ENCODE assay signal across 1 cellular context in the genomic region with DNA sequence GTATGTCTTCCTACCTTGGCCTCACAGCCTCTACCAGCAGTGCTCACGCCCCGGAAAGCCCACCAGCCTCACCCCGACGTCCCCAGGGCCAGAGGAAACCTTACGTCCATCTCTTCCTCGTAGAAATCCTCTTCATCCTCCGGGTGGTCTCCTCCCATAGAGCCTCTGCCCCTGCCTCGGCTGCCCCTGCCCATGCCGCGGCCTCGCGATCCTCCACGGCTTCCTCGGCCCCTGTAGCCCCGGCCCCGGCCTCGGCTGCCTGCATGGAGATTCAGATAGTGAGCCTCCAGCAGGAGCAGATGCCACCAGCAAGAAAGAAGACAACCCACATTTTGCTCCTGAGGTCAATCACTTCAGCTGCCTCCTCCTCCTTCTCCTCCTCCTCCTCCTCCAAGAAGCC.
TF ChIP-seq lines count a peak whose summit lies in the region.

No MANE protein-coding gene starts in this region.

TF ChIP-seq in GM23338, 12 proteins besides CTCF, POLR2A, EP300 and RAD21:
- TF ChIP-seq, protein P1, sequence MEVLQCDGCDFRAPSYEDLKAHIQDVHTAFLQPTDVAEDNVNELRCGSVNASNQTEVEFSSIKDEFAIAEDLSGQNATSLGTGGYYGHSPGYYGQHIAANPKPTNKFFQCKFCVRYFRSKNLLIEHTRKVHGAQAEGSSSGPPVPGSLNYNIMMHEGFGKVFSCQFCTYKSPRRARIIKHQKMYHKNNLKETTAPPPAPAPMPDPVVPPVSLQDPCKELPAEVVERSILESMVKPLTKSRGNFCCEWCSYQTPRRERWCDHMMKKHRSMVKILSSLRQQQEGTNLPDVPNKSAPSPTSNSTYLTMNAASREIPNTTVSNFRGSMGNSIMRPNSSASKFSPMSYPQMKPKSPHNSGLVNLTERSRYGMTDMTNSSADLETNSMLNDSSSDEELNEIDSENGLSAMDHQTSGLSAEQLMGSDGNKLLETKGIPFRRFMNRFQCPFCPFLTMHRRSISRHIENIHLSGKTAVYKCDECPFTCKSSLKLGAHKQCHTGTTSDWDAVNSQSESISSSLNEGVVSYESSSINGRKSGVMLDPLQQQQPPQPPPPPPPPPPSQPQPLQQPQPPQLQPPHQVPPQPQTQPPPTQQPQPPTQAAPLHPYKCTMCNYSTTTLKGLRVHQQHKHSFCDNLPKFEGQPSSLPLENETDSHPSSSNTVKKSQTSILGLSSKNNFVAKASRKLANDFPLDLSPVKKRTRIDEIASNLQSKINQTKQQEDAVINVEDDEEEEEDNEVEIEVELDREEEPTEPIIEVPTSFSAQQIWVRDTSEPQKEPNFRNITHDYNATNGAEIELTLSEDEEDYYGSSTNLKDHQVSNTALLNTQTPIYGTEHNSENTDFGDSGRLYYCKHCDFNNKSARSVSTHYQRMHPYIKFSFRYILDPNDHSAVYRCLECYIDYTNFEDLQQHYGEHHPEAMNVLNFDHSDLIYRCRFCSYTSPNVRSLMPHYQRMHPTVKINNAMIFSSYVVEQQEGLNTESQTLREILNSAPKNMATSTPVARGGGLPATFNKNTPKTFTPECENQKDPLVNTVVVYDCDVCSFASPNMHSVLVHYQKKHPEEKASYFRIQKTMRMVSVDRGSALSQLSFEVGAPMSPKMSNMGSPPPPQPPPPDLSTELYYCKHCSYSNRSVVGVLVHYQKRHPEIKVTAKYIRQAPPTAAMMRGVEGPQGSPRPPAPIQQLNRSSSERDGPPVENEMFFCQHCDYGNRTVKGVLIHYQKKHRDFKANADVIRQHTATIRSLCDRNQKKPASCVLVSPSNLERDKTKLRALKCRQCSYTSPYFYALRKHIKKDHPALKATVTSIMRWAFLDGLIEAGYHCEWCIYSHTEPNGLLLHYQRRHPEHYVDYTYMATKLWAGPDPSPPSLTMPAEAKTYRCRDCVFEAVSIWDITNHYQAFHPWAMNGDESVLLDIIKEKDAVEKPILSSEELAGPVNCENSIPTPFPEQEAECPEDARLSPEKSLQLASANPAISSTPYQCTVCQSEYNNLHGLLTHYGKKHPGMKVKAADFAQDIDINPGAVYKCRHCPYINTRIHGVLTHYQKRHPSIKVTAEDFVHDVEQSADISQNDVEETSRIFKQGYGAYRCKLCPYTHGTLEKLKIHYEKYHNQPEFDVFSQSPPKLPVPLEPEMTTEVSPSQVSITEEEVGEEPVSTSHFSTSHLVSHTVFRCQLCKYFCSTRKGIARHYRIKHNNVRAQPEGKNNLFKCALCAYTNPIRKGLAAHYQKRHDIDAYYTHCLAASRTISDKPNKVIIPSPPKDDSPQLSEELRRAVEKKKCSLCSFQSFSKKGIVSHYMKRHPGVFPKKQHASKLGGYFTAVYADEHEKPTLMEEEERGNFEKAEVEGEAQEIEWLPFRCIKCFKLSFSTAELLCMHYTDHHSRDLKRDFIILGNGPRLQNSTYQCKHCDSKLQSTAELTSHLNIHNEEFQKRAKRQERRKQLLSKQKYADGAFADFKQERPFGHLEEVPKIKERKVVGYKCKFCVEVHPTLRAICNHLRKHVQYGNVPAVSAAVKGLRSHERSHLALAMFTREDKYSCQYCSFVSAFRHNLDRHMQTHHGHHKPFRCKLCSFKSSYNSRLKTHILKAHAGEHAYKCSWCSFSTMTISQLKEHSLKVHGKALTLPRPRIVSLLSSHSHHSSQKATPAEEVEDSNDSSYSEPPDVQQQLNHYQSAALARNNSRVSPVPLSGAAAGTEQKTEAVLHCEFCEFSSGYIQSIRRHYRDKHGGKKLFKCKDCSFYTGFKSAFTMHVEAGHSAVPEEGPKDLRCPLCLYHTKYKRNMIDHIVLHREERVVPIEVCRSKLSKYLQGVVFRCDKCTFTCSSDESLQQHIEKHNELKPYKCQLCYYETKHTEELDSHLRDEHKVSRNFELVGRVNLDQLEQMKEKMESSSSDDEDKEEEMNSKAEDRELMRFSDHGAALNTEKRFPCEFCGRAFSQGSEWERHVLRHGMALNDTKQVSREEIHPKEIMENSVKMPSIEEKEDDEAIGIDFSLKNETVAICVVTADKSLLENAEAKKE (CRISPR knock-in tag; IDR thresholded peaks at IDR 0.05) = no peak
- TF ChIP-seq JUNB (IDR thresholded peaks at IDR 0.05; ENCODE audit: unreplicated experiment) (no peak), NANOG (IDR thresholded peaks at IDR 0.05; ENCODE audit: borderline replicate concordance) (no peak), ZNF114 (CRISPR knock-in tag; IDR thresholded peaks at IDR 0.05) (no peak), ZNF331 (CRISPR knock-in tag; IDR thresholded peaks at IDR 0.05; ENCODE audit: low read depth) (no peak), CREB1 (CRISPR knock-in tag; IDR thresholded peaks at IDR 0.05; ENCODE audit: low read depth) (no peak), STAT1 (IDR thresholded peaks at IDR 0.05; ENCODE audit: unreplicated experiment) (no peak), POLR2AphosphoS5 (IDR thresholded peaks at IDR 0.05; ENCODE audit: low read depth) (no peak), EZH2 (IDR thresholded peaks at IDR 0.05; ENCODE audit: low read depth, unreplicated experiment) (no peak), EZH2phosphoT487 (IDR thresholded peaks at IDR 0.05; ENCODE audit: unreplicated experiment) (no peak)
- TF ChIP-seq, protein P2, sequence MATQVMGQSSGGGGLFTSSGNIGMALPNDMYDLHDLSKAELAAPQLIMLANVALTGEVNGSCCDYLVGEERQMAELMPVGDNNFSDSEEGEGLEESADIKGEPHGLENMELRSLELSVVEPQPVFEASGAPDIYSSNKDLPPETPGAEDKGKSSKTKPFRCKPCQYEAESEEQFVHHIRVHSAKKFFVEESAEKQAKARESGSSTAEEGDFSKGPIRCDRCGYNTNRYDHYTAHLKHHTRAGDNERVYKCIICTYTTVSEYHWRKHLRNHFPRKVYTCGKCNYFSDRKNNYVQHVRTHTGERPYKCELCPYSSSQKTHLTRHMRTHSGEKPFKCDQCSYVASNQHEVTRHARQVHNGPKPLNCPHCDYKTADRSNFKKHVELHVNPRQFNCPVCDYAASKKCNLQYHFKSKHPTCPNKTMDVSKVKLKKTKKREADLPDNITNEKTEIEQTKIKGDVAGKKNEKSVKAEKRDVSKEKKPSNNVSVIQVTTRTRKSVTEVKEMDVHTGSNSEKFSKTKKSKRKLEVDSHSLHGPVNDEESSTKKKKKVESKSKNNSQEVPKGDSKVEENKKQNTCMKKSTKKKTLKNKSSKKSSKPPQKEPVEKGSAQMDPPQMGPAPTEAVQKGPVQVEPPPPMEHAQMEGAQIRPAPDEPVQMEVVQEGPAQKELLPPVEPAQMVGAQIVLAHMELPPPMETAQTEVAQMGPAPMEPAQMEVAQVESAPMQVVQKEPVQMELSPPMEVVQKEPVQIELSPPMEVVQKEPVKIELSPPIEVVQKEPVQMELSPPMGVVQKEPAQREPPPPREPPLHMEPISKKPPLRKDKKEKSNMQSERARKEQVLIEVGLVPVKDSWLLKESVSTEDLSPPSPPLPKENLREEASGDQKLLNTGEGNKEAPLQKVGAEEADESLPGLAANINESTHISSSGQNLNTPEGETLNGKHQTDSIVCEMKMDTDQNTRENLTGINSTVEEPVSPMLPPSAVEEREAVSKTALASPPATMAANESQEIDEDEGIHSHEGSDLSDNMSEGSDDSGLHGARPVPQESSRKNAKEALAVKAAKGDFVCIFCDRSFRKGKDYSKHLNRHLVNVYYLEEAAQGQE (IDR thresholded peaks at IDR 0.05; ENCODE audit: unreplicated experiment) = no peak
- TF ChIP-seq, protein P3, sequence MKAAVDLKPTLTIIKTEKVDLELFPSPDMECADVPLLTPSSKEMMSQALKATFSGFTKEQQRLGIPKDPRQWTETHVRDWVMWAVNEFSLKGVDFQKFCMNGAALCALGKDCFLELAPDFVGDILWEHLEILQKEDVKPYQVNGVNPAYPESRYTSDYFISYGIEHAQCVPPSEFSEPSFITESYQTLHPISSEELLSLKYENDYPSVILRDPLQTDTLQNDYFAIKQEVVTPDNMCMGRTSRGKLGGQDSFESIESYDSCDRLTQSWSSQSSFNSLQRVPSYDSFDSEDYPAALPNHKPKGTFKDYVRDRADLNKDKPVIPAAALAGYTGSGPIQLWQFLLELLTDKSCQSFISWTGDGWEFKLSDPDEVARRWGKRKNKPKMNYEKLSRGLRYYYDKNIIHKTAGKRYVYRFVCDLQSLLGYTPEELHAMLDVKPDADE (IDR thresholded peaks at IDR 0.05) = no peak
